Comparison of ENCODE assay signal across 8 cellular contexts in the genomic region with DNA sequence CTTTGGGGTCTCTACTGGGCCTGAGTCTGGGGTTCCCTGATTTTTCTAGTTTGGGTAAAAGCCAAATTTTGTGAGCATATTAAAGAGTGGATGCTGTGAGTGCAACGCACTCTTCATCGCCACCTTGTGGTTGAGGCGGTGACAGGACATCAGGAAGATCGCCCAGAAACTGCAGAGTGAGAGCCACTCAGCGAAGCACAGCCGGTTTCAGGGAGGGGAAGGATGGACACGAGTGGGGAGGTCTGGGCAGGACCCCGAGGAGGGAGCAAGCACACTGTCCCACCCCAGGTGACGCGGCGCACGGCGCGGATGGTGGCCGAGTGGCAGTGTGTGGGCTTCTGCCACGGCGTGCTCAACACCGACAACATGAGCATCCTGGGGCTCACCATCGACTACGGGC. TPM values are rescaled to one million over a fixed set of nuclear protein-coding genes. Genes with fewer than 3 reads are reported as not detected.
DNase-seq lines count a peak whose midpoint lies in the region; ATAC-seq and TF ChIP-seq lines count a peak whose summit lies in the region.

No MANE protein-coding gene starts in this region.

- peak overlapping the region; percentile 45 for H3K9ac ChIP-seq in Karpas-422 (ENCODE audit: low read length)

- no peaks in the 10 kb centered on the region for H3K9me3 Mint-ChIP-seq in WTC11

- no peak overlapping the region for H3K4me2 ChIP-seq in Karpas-422 (ENCODE audit: low read depth, low read length, poor library complexity, severe bottlenecking)

- TF ChIP-seq POLR2A in right lobe of liver (IDR thresholded peaks at IDR 0.05), result no peak

- CTCF ChIA-PET in WTC11 (lab: Charles Lee), result no interaction called here

- H3K27me3 ChIP-seq in Karpas-422 (ENCODE audit: low read length) (no peaks in the 10 kb centered on the region), right lobe of liver (no peaks in the 10 kb centered on the region)

- H3K36me3 Mint-ChIP-seq in WTC11, result peaks cover 39% of the 10 kb centered on the region

- peak overlapping the region; percentile 87 for H3K27ac ChIP-seq in Karpas-422 (ENCODE audit: low read length)
- peak overlapping the region in 1 of 3 donors; percentile 13 for H3K27ac ChIP-seq in right lobe of liver

- H3K4me3 ChIP-seq in Karpas-422 (ENCODE audit: low read length) (no peak overlapping the region), right lobe of liver (no peak overlapping the region)

- no peaks in the 10 kb centered on the region for H3K9me3 ChIP-seq in Karpas-422 (ENCODE audit: low read length)
- no peaks in the 10 kb centered on the region for H3K9me3 ChIP-seq in right lobe of liver

- WGBS in right lobe of liver (ENCODE audit: insufficient coverage, low coverage, low lambda C conversion rate, missing lambda C conversion rate), result 7% methylated on average over 6 of the region's 20 CpGs

- H3K79me2 ChIP-seq in Karpas-422 (ENCODE audit: low read length), result peaks cover 39% of the 10 kb centered on the region

- H3K9me2 ChIP-seq in Karpas-422 (replicated peaks; ENCODE audit: insufficient read depth, low read length), result no peaks in the 10 kb centered on the region

- peaks cover 14% of the 10 kb centered on the region; the same call in 1 of the 2 replicates for H4K20me1 ChIP-seq in Karpas-422 (ENCODE audit: insufficient read depth, low read depth, low read length)

- H2AFZ ChIP-seq in Karpas-422 (ENCODE audit: low read length), result no peak overlapping the region

- no peaks in the 10 kb centered on the region for H3K4me1 Mint-ChIP-seq in WTC11

- TF ChIP-seq CTCF in WTC11 (IDR thresholded peaks at IDR 0.05) (peak; percentile 69), right lobe of liver (IDR thresholded peaks at IDR 0.05) (peak; percentile 72 to 83 (median 82))

- peaks cover 32% of the 10 kb centered on the region; the same call in 1 of the 2 replicates for H3K36me3 ChIP-seq in Karpas-422 (ENCODE audit: insufficient read depth, low read length)
- peaks cover 6 to 70% (median 33%) of the 10 kb centered on the region in 4 donors for H3K36me3 ChIP-seq in right lobe of liver

- peak overlapping the region; percentile 53; the same call in 1 of the 2 replicates for H3K27ac Mint-ChIP-seq in WTC11

- POLR2A ChIA-PET in WTC11 (lab: Charles Lee), result no interaction called here

- ATAC-seq in WTC11 (peak; percentile 50), right lobe of liver (peak in 1 of 4 donors; percentile 12), GM21423 (IDR thresholded peaks at IDR 0.05; ENCODE audit: unreplicated experiment) (no peak)

- no peak overlapping the region for H3K4me3 Mint-ChIP-seq in WTC11

- DNase-seq in GDM1 (lab: John Stamatoyannopoulos, UW) (peak; percentile 48), Karpas-422 (peak; percentile 89), WTC11 (ENCODE audit: low spot score) (peak; percentile 58), cerebellar cortex (ENCODE audit: low spot score) (peak; percentile 85), right lobe of liver (peak; percentile 46 to 63 (median 58)), NCI-H1092 (lab: John Stamatoyannopoulos, UW) (no peak)
- peak; percentile 50 for DNase-seq in stimulated activated CD8-positive, alpha-beta memory T cell treated with anti-CD3 and anti-CD28 coated beads, Interleukin-4, amount 100 ng/mL, for 24 hours (ENCODE audit: low read depth)

- H3K27me3 Mint-ChIP-seq in WTC11 (ENCODE audit: low read depth), result no peaks in the 10 kb centered on the region

- intact Hi-C loops in right lobe of liver (cut with DNase I), result loop anchor here (5.0 kb wide), 2 partner anchors 58 to 63 kb away; no protein-coding TSS in a partner anchor

- H3K4me1 ChIP-seq in Karpas-422 (ENCODE audit: low read length), result peaks cover 51% of the 10 kb centered on the region
- H3K4me1 ChIP-seq in right lobe of liver, result peaks cover 0 to 35% (median 12%) of the 10 kb centered on the region in 4 donors

TF ChIP-seq in WTC11, 78 proteins besides CTCF, POLR2A, EP300 and RAD21:
- TF ChIP-seq, protein P1, sequence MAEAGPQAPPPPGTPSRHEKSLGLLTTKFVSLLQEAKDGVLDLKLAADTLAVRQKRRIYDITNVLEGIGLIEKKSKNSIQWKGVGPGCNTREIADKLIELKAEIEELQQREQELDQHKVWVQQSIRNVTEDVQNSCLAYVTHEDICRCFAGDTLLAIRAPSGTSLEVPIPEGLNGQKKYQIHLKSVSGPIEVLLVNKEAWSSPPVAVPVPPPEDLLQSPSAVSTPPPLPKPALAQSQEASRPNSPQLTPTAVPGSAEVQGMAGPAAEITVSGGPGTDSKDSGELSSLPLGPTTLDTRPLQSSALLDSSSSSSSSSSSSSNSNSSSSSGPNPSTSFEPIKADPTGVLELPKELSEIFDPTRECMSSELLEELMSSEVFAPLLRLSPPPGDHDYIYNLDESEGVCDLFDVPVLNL (CRISPR knock-in tag; IDR thresholded peaks at IDR 0.05; ENCODE audit: borderline replicate concordance, low read depth), result no peak
- TF ChIP-seq ZNF317 (CRISPR knock-in tag; IDR thresholded peaks at IDR 0.05; ENCODE audit: borderline replicate concordance, low read depth), result no peak
- TF ChIP-seq FOXK1 (CRISPR knock-in tag; IDR thresholded peaks at IDR 0.05), result no peak
- TF ChIP-seq NFE2L1 (CRISPR knock-in tag; IDR thresholded peaks at IDR 0.05), result no peak
- no peak for TF ChIP-seq TCF7 (CRISPR knock-in tag; IDR thresholded peaks at IDR 0.05; ENCODE audit: low read depth)
- no peak for TF ChIP-seq CBFB (CRISPR knock-in tag; IDR thresholded peaks at IDR 0.05; ENCODE audit: low read depth)

RNA-seq across cellular contexts. Expression of gene SELENOO, which starts 9.1 kb away (rescaled TPM):
- total RNA-seq in Karpas-422 (2014; rRNA removed; shearing (Covaris generic); ENCODE audit: low replicate concordance), result 20.0 and 64.1 TPM in 2 replicates
- total RNA-seq in WTC11 (2021) (27.0 to 29.8 TPM (median 28.8 TPM) in 3 replicates), right lobe of liver (10 to 100 TPM; 51.1 to 67.8 (median 59.2) TPM)

RNA-seq across cellular contexts. Expression of gene TRABD, which starts 24.2 kb away (rescaled TPM):
- 46.7 and 117 TPM in 2 replicates for total RNA-seq in Karpas-422 (2014; rRNA removed; shearing (Covaris generic); ENCODE audit: low replicate concordance)
- total RNA-seq in WTC11 (2021) (79.9 to 90.4 TPM (median 81.3 TPM) in 3 replicates), right lobe of liver (10 to 100 TPM; 18.9 to 30.2 (median 22.8) TPM)

RNA-seq across cellular contexts. Expression of gene TUBGCP6, which starts 34.9 kb away (rescaled TPM):
- 16.9 and 32.5 TPM in 2 replicates for total RNA-seq in Karpas-422 (2014; rRNA removed; shearing (Covaris generic); ENCODE audit: low replicate concordance)
- 36.3 to 45.4 TPM (median 40.8 TPM) in 3 replicates for total RNA-seq in WTC11 (2021)
- total RNA-seq in right lobe of liver, result 10 to 100 TPM; 10.4 to 22.6 (median 14.6) TPM

RNA-seq across cellular contexts. Expression of gene PANX2, which starts 39.4 kb away (rescaled TPM):
- not detected in 2 replicates for total RNA-seq in Karpas-422 (2014; rRNA removed; shearing (Covaris generic); ENCODE audit: low replicate concordance)
- total RNA-seq in WTC11 (2021), result 10.2 to 10.7 TPM (median 10.3 TPM) in 3 replicates
- 10 to 100 TPM in 1 of 6 experiments, 1 to 10 TPM in 5; 3.9 to 12.3 (median 7.2) TPM for total RNA-seq in right lobe of liver

RNA-seq across cellular contexts. Expression of gene HDAC10, which starts 41.2 kb away (rescaled TPM):
- 42.3 and 89.8 TPM in 2 replicates for total RNA-seq in Karpas-422 (2014; rRNA removed; shearing (Covaris generic); ENCODE audit: low replicate concordance)
- total RNA-seq in WTC11 (2021), result 31.9 to 40.9 TPM (median 38.2 TPM) in 3 replicates
- total RNA-seq in right lobe of liver, result 10 to 100 TPM; 19.6 to 30.5 (median 23.0) TPM
